Comparison of ENCODE assay signal across 14 cellular contexts in the genomic region with DNA sequence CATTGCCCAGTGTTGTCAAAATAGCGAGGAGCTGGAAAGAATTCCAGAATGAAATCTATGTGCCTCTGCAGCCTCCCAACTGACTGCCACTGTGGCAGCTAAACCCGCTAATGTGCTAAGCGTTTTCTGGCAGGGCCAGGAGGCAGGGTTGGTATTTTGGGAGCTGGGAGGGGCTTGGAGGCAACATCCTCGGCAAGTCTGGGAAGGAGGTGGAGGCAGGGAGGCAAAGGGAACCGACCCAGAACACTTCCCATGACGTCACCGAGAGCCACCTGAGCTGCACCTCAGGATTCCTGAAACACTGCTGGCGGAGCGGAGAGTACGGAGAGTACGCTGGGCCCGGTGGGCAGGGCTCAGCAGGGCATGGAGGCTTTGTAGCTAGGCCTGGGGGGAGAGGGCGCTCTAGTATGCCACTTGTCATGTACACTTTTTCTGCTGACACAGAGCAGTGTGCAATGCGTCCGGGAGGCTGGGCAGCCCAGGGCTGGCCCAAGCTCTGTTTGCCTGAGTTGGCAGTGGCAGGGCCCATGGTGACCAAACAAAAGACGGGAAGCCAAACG.
DNase-seq lines count a peak whose midpoint lies in the region; ATAC-seq and TF ChIP-seq lines count a peak whose summit lies in the region.
"Had no signal": no experiment of that assay in that cellular context is flagged by ENCODE, and none has a peak within 500 bp of the region (broad histone marks: within the 10 kb centered on the region; RNA-seq: fewer than 3 reads in every experiment).

No MANE protein-coding gene starts in this region.

- ATAC-seq in CD8-positive, alpha-beta T cell = no peak
- no peak for ATAC-seq in GM19023 (IDR thresholded peaks at IDR 0.05; ENCODE audit: unreplicated experiment)
- ATAC-seq: PC-3 had no signal

- H3K4me2 ChIP-seq in osteoblast (ENCODE audit: insufficient read depth, low read length) = no peak overlapping the region
- H3K4me2 ChIP-seq: smooth muscle cell had no signal

- DNase-seq in Ammon's horn (ENCODE audit: low spot score) (peak; percentile 71), caudate nucleus (lab: John Stamatoyannopoulos, UW) (peak in 53 of 61 donors; percentile 9 to 89 (median 42)), hypothalamus (lab: John Stamatoyannopoulos, UW) (peak in 39 of 51 donors; percentile 20 to 80 (median 61)), osteoblast (ENCODE audit: insufficient read length, low spot score, missing footprints) (peak; percentile 39), DMS53 (lab: John Stamatoyannopoulos, UW) (no peak), SHP77 (lab: John Stamatoyannopoulos, UW) (no peak)
- no peak for DNase-seq in CD8-positive, alpha-beta T cell
- DNase-seq: adrenal gland, DND-41, kidney glomerular epithelial cell, NCI-H1436 treated with DMSO at 0.1 percent for 48 hours, PC-3 had no signal

- no peak for TF ChIP-seq CTCF in osteoblast (IDR thresholded peaks at IDR 0.05; ENCODE audit: extremely low read depth, low read depth, low read length)
- no peak for TF ChIP-seq CTCF in CD8-positive, alpha-beta T cell (IDR thresholded peaks at IDR 0.05)

- peaks cover 16% of the 10 kb centered on the region for H3K4me1 Mint-ChIP-seq in CD8-positive, alpha-beta T cell (ENCODE audit: low read depth)

- POLR2A ChIA-PET in CD8-positive, alpha-beta T cell (lab: Charles Lee) = interaction anchor here (0.6 kb wide), 1 partner anchor 375 kb away, joined by 5 read pairs; no protein-coding TSS in a partner anchor

- H3K9me3 ChIP-seq in osteoblast (ENCODE audit: low read depth, low read length) = no peaks in the 10 kb centered on the region
- no peaks in the 10 kb centered on the region for H3K9me3 ChIP-seq in CD8-positive, alpha-beta T cell (ENCODE audit: low read length)
- H3K9me3 ChIP-seq: adrenal gland had no signal

- no peaks in the 10 kb centered on the region for H3K36me3 Mint-ChIP-seq in CD8-positive, alpha-beta T cell

- no peaks in the 10 kb centered on the region for H3K4me1 ChIP-seq in osteoblast (ENCODE audit: insufficient read depth, low read length)
- peaks cover 16% of the 10 kb centered on the region for H3K4me1 ChIP-seq in CD8-positive, alpha-beta T cell (ENCODE audit: insufficient read depth, low read length)
- H3K4me1 ChIP-seq: adrenal gland had no signal

- CTCF ChIA-PET in CD8-positive, alpha-beta T cell (lab: Charles Lee) = no interaction called here

- H3K27ac Mint-ChIP-seq in CD8-positive, alpha-beta T cell = no peak overlapping the region

- intact Hi-C loops in CD8-positive, alpha-beta T cell (cut with DNase I, micrococcal nuclease) = no loop called here

- H3K4me3 Mint-ChIP-seq in CD8-positive, alpha-beta T cell = no peak overlapping the region

- H3K27ac ChIP-seq in caudate nucleus (ENCODE audit: low read depth, low read length) (peak overlapping the region; percentile 55), osteoblast (ENCODE audit: low read depth, low read length) (no peak overlapping the region)
- H3K27ac ChIP-seq in CD8-positive, alpha-beta T cell (ENCODE audit: low read depth, low read length) = no peak overlapping the region
- H3K27ac ChIP-seq: adrenal gland had no signal

- no peaks in the 10 kb centered on the region for H3K79me2 ChIP-seq in osteoblast (ENCODE audit: insufficient read depth, low read length)

- H3K36me3 ChIP-seq in osteoblast (ENCODE audit: insufficient read depth, low read length) = no peaks in the 10 kb centered on the region
- H3K36me3 ChIP-seq in CD8-positive, alpha-beta T cell (ENCODE audit: insufficient read depth, low read length) = no peaks in the 10 kb centered on the region
- H3K36me3 ChIP-seq: adrenal gland had no signal

- H3K27me3 Mint-ChIP-seq in CD8-positive, alpha-beta T cell (ENCODE audit: low read depth) = no peaks in the 10 kb centered on the region

- H3K9me3 Mint-ChIP-seq in CD8-positive, alpha-beta T cell = no peaks in the 10 kb centered on the region

- H2AFZ ChIP-seq in osteoblast (ENCODE audit: low read length) = peak overlapping the region; percentile 56

- no peaks in the 10 kb centered on the region for H3K27me3 ChIP-seq in osteoblast (ENCODE audit: insufficient read depth, low read length)
- H3K27me3 ChIP-seq in CD8-positive, alpha-beta T cell (ENCODE audit: insufficient read depth, low read length) = no peaks in the 10 kb centered on the region
- H3K27me3 ChIP-seq: adrenal gland had no signal

- H3K4me3 ChIP-seq in osteoblast (ENCODE audit: insufficient read depth, low read length) = no peak overlapping the region
- H3K4me3 ChIP-seq in CD8-positive, alpha-beta T cell (ENCODE audit: low read depth, low read length) = no peak overlapping the region
- H3K4me3 ChIP-seq: adrenal gland, smooth muscle cell had no signal

- H4K20me1 ChIP-seq in osteoblast (ENCODE audit: insufficient read depth, low read length) = no peaks in the 10 kb centered on the region

Comparison
In these comparisons a context has a peak if more than half of its experiments do, and no peak if none do; other contexts are left out.
1. DNase-seq: peak in Ammon's horn (single experiment), caudate nucleus (53 of 61), hypothalamus (39 of 51) and osteoblast (single experiment); none in CD8-positive, alpha-beta T cell (0 of 7), DMS53 (single experiment) and SHP77 (0 of 2).